19 cellular contexts compared by ENCODE assay signal in the genomic region with DNA sequence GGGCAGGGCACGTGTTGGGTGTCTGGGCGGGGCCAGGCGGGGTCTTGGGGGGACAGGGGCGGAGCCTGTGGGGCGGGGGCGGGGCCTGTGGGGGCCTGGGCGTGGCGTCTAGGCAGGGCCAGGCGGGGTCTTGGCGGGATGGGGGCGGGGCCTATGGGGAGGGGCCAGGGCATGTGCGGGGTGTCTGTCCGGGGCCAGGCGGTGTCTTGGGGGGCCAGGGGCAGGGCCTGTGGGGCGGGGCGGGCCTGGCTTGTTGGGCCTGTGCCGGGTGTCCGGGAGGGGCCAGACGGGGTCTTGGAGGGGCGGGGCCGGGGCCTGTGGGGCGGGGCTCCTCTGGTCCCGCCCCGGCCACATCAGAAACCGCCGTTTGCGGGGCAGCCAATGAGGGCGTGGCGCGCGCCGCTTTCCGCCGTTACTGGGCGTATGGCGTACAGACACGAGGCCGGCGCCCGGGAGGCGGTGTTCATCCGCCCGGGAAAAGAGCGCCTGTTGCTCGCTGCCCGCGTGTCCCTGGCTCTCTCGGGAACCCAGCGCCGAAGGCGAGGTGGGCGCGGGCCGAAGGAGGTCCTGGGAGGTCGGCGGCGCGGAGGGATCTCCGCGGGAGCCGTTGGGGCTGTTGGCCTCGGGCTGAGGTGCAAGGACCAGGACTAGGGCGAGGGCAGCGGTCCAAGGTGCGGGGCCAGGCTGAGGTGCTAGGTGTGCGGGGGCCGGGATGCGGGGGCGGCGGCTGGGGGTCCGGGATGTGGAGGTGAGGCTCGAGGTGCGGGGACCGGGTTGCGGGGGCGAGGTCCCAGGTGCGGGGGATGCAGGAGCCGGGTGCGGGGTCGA. TPM values are rescaled to one million over a fixed set of nuclear protein-coding genes. Genes with fewer than 3 reads are reported as not detected.
DNase-seq lines count a peak whose midpoint lies in the region; ATAC-seq and TF ChIP-seq lines count a peak whose summit lies in the region.
"Had no signal": no experiment of that assay in that cellular context is flagged by ENCODE, and none has a peak within 500 bp of the region (broad histone marks: within the 10 kb centered on the region; RNA-seq: fewer than 3 reads in every experiment).

A gene (plus strand): TSS at position 412 of the 828 bp plus-strand sequence. CDS start 4,705 bp downstream, outside the sequence.

- in situ Hi-C loops in GM13977 (cut with MboI; ENCODE audit: low pct_unique_long_range_greater_than_20kb, low sequenced_read_pairs, unreplicated experiment), result loop anchor here (25.0 kb wide), 1 partner anchor 300 kb away; no protein-coding TSS in a partner anchor

- H3K4ac ChIP-seq in trophoblast cell (ENCODE audit: low read depth, low read length), result no peak within 1 kb of the TSS

- no peaks in the 10 kb centered on the region for H3K36me3 ChIP-seq in osteoblast (ENCODE audit: insufficient read depth, low read length)
- H3K36me3 ChIP-seq in trophoblast cell (ENCODE audit: control insufficient read depth in 1 of 2, insufficient read depth in 2 of 2, low read length in 2 of 2), result no peaks in the 10 kb centered on the region

- H4K12ac ChIP-seq in trophoblast cell (ENCODE audit: low read depth, low read length), result no peak within 1 kb of the TSS

- no peak within 1 kb of the TSS for H3K23ac ChIP-seq in trophoblast cell (ENCODE audit: low read length)

- H3K4me2 ChIP-seq in osteoblast (ENCODE audit: insufficient read depth, low read length) (no peak within 1 kb of the TSS), trophoblast cell (ENCODE audit: low read length) (no peak within 1 kb of the TSS)

- no peak within 1 kb of the TSS for H3K27ac ChIP-seq in osteoblast (ENCODE audit: low read depth, low read length)
- H3K27ac ChIP-seq in trophoblast cell (ENCODE audit: low read depth, low read length), result no peak within 1 kb of the TSS
- H3K27ac ChIP-seq: HL-60 had no signal

- no peaks in the 10 kb centered on the region for H3K79me2 ChIP-seq in osteoblast (ENCODE audit: insufficient read depth, low read length)
- no peaks in the 10 kb centered on the region for H3K79me2 ChIP-seq in trophoblast cell (ENCODE audit: control insufficient read depth, insufficient read depth, low read length, poor library complexity)

- WGBS in trophoblast cell (ENCODE audit: extremely low coverage, insufficient coverage, insufficient read length), result no CpG with 5 or more reads among the region's 80 CpGs

- no peaks in the 10 kb centered on the region for H4K20me1 ChIP-seq in osteoblast (ENCODE audit: insufficient read depth, low read length)

- H3K27me3 ChIP-seq in osteoblast (ENCODE audit: insufficient read depth, low read length) (no peaks in the 10 kb centered on the region), trophoblast cell (ENCODE audit: insufficient read depth, low read length) (no peaks in the 10 kb centered on the region)

- H3K79me1 ChIP-seq in trophoblast cell (ENCODE audit: low read length), result no peaks in the 10 kb centered on the region

- no peak within 1 kb of the TSS for H2BK12ac ChIP-seq in trophoblast cell (ENCODE audit: low read length)

- no peak within 1 kb of the TSS for H3K18ac ChIP-seq in trophoblast cell (ENCODE audit: low read length)

- H3K4me1 ChIP-seq in osteoblast (ENCODE audit: insufficient read depth, low read length), result no peaks in the 10 kb centered on the region
- H3K4me1 ChIP-seq in trophoblast cell (ENCODE audit: control insufficient read depth in 1 of 2, insufficient read depth in 2 of 2, low read length in 2 of 2), result no peaks in the 10 kb centered on the region

- no peak within 1 kb of the TSS for H3K9ac ChIP-seq in trophoblast cell (ENCODE audit: low read length)

- H2BK5ac ChIP-seq in trophoblast cell (ENCODE audit: low read depth, low read length, poor library complexity), result no peak within 1 kb of the TSS

- H3K14ac ChIP-seq in trophoblast cell (ENCODE audit: low read length), result no peak within 1 kb of the TSS

- no peak within 1 kb of the TSS for H3K4me3 ChIP-seq in osteoblast (ENCODE audit: insufficient read depth, low read length)
- no peak within 1 kb of the TSS for H3K4me3 ChIP-seq in trophoblast cell (ENCODE audit: low read depth, low read length)

- H4K91ac ChIP-seq in trophoblast cell (ENCODE audit: low read depth, low read length), result no peak within 1 kb of the TSS

- H4K8ac ChIP-seq in trophoblast cell (ENCODE audit: low read depth, low read length), result no peak within 1 kb of the TSS

- TF ChIP-seq CTCF in GM13977 (IDR thresholded peaks at IDR 0.05; ENCODE audit: extremely low read depth, insufficient read depth, missing control alignments) (no peak), osteoblast (IDR thresholded peaks at IDR 0.05; ENCODE audit: extremely low read depth, low read depth, low read length) (no peak)

- no peak for ATAC-seq in GM18867 (IDR thresholded peaks at IDR 0.05; ENCODE audit: unreplicated experiment)
- ATAC-seq: Right ventricle myocardium inferior had no signal

- H2AFZ ChIP-seq in osteoblast (ENCODE audit: low read length) (no peak within 1 kb of the TSS), trophoblast cell (ENCODE audit: insufficient read depth, low read length, poor library complexity) (no peak within 1 kb of the TSS)

- peaks cover 6% of the 10 kb centered on the region for H3K9me3 ChIP-seq in osteoblast (ENCODE audit: low read depth, low read length)
- no peaks in the 10 kb centered on the region for H3K9me3 ChIP-seq in trophoblast cell (ENCODE audit: insufficient read depth, low read depth, low read length)

- DNase-seq in NCI-H82 (lab: John Stamatoyannopoulos, UW) (peak; percentile 33), NCI-H82 treated with DMSO at 0.1 percent for 48 hours (lab: John Stamatoyannopoulos, UW; ENCODE audit: unreplicated experiment) (no peak), GM13977 (ENCODE audit: low spot score) (peak; percentile 38), cerebellar cortex (ENCODE audit: low spot score) (peak; percentile 7), osteoblast (ENCODE audit: insufficient read length, low spot score, missing footprints) (peak; percentile 52), trophoblast cell (no peak)
- DNase-seq in activated CD8-positive, alpha-beta memory T cell treated with anti-CD3 and anti-CD28 coated beads for 24 hours, result no peak
- DNase-seq: 8988T, EL, H9, NCI-H2029 had no signal

- H2BK120ac ChIP-seq in trophoblast cell (ENCODE audit: insufficient read depth, low read length, poor library complexity), result no peak within 1 kb of the TSS

- H2AK5ac ChIP-seq in trophoblast cell (ENCODE audit: low read length), result no peak within 1 kb of the TSS

RNA-seq across cellular contexts. Expression of the gene that starts here (rescaled TPM):
- not detected in 2 replicates for total RNA-seq in osteoblast
- polyA plus RNA-seq in trophoblast cell (2013), result not detected in 2 replicates
- total RNA-seq: H9, HT1080, MCF 10A, OCI-LY7, Right ventricle myocardium inferior had no signal
- polyA plus RNA-seq: AG04450, CD14-positive monocyte had no signal

Comparison
In these comparisons a context has a peak if more than half of its experiments do, and no peak if none do; other contexts are left out.
1. DNase-seq: peak in NCI-H82 (single experiment), GM13977 (single experiment) and cerebellar cortex (single experiment); none in NCI-H82 treated with DMSO at 0.1 percent for 48 hours (single experiment), activated CD8-positive, alpha-beta memory T cell treated with anti-CD3 and anti-CD28 coated beads for 24 hours (single experiment) and trophoblast cell (0 of 2).
2. Peak in DNase-seq in osteoblast; RNA of the gene not detected or under 1 TPM.